Comparison of ENCODE assay signal across 8 cellular contexts in the genomic region with DNA sequence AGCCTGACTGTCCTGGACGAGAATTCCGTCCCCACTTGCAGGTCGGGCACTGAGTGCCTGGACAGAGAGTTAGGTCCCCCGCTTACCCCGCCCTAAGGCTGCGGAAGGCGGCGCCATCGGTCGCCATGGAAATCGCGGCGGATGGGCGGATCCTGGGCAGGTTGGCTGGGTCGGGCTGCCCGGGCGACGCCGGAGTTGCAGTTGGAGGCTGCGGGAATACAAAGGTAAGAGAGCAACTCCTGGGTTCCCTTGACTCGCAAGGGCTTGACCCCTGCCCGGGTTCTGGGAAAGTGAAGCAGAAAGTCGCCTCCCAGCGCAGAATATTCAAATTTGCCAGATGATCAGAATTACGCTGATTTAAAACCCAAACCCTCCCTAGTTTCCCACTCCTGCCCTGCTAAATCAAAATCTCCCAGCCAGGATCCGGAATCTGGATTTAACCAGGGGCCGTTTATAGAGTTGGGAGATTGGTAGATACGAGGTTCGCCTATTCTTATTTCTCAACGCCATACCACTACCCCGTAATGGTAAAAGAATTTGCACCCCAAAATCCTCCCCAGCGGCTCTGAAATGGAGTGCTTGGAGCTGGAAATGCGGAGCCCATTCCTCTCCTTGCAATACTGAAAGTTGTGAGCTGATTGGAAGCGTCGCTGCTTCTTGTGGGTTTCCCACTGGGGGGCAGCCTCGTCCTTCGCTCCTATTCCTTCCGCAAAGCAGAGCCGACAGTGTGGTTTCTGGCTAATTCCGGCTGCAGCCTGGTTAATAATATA.
A peak's percentile ranks its signal among the peaks of the same experiment; 100 is the strongest.
DNase-seq lines count a peak whose midpoint lies in the region; ATAC-seq and TF ChIP-seq lines count a peak whose summit lies in the region.

No MANE protein-coding gene starts in this region.

- TF ChIP-seq CTCF in fibroblast of mammary gland (conservative IDR thresholded peaks at IDR 0.05; ENCODE audit: control insufficient read depth, insufficient read depth, low read depth, low read length): peak; percentile 81
- peak; percentile 40 for TF ChIP-seq CTCF in mucosa of descending colon (IDR thresholded peaks at IDR 0.05)
- peak; percentile 22 to 49 for TF ChIP-seq CTCF in tibial artery (IDR thresholded peaks at IDR 0.05)

- DNase-seq in D341Med (ENCODE audit: low spot score): peak; percentile 79
- peak; percentile 89 for DNase-seq in NCI-H1105 treated with DMSO at 0.1 percent for 48 hours (lab: John Stamatoyannopoulos, UW)
- peak; percentile 78 for DNase-seq in UCSD-AML1 (lab: John Stamatoyannopoulos, UW; ENCODE audit: unreplicated experiment)
- peak; percentile 78 for DNase-seq in fibroblast of mammary gland (ENCODE audit: low read depth)
- peak; percentile 82 to 89 (median 88) for DNase-seq in mucosa of descending colon
- peak in 1 of 2 donors; percentile 68 for DNase-seq in tibial artery

- intact Hi-C loops in mucosa of descending colon (cut with DNase I, micrococcal nuclease): no loop called here
- intact Hi-C loops in tibial artery (cut with DNase I; ENCODE audit: low total_unique reads): no loop called here

- H3K4me3 ChIP-seq in fibroblast of mammary gland (ENCODE audit: control insufficient read depth, low read depth, low read length) (peak overlapping the region; percentile 68), mucosa of descending colon (no peak overlapping the region), tibial artery (peak overlapping the region; percentile 54 to 59)

- H3K9me3 ChIP-seq in mucosa of descending colon: no peaks in the 10 kb centered on the region
- no peaks in the 10 kb centered on the region for H3K9me3 ChIP-seq in tibial artery

- peak overlapping the region; percentile 36 to 53 for H3K27ac ChIP-seq in tibial artery

- H3K4me1 ChIP-seq in mucosa of descending colon (ENCODE audit: low read depth) (peaks cover 3% of the 10 kb centered on the region), tibial artery (peaks cover 0 to 10% (median 5%) of the 10 kb centered on the region in 4 donors)

- no peaks in the 10 kb centered on the region for H3K36me3 ChIP-seq in mucosa of descending colon (ENCODE audit: low read depth)
- H3K36me3 ChIP-seq in tibial artery: no peaks in the 10 kb centered on the region

- no peaks in the 10 kb centered on the region for H3K27me3 ChIP-seq in tibial artery

- ATAC-seq in GM21529 (IDR thresholded peaks at IDR 0.05; ENCODE audit: unreplicated experiment): peak; percentile 63
- peak; percentile 97 for ATAC-seq in mucosa of descending colon
- ATAC-seq in HG03571 (IDR thresholded peaks at IDR 0.05; ENCODE audit: unreplicated experiment): no peak
